8 cellular contexts compared by ENCODE assay signal in the genomic region with DNA sequence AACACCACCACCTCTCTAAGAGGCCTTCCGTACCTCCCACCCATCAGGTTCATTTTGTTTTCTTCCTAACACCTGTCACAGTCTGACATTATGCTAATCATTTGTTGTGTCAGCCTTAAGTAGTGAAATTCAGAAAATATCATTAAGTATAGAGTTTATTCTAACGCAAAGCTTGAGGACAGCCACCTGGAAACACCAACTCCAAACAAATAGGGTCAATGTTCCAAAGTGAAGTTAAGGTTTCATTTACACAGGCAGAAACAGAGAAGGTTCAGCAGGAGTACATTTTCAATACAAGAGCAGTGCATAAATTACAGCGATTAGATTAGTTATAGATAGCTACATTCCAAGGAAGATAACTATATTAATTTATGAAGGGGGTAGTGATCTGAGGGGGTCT. TPM values are rescaled to one million over a fixed set of nuclear protein-coding genes. Genes with fewer than 3 reads are reported as not detected.
DNase-seq lines count a peak whose midpoint lies in the region; ATAC-seq and TF ChIP-seq lines count a peak whose summit lies in the region.

No MANE protein-coding gene starts in this region.

- H3K27me3 ChIP-seq in upper lobe of left lung = no peaks in the 10 kb centered on the region

- peak overlapping the region; percentile 91 for H3K27ac Mint-ChIP-seq in activated naive CD4-positive, alpha-beta T cell treated with anti-CD3 and anti-CD28 coated beads, Interleukin-2, amount 10 ng/mL, durations not matched to agents 7 days and 5 days
- no peak overlapping the region for H3K27ac Mint-ChIP-seq in memory B cell

- H3K4me3 Mint-ChIP-seq in activated naive CD4-positive, alpha-beta T cell treated with anti-CD3 and anti-CD28 coated beads, Interleukin-2, amount 10 ng/mL, durations not matched to agents 7 days and 5 days = peak overlapping the region; percentile 90
- peak overlapping the region; percentile 44 for H3K4me3 Mint-ChIP-seq in memory B cell

- no peaks in the 10 kb centered on the region for H3K9me3 ChIP-seq in upper lobe of left lung

- H3K4me1 ChIP-seq in upper lobe of left lung = peaks cover 14 to 42% (median 36%) of the 10 kb centered on the region in 4 donors

- H3K27ac ChIP-seq in upper lobe of left lung = peak overlapping the region; percentile 87 to 96 (median 94)

- TF ChIP-seq EP300 in upper lobe of left lung (IDR thresholded peaks at IDR 0.05) = no peak

- 62 to 72% methylated on average over 3 of the region's 3 CpGs for WGBS in upper lobe of left lung, 2 donors

- in situ Hi-C loops in astrocyte of the spinal cord (cut with HindIII; ENCODE audit: low sequenced_read_pairs) = no loop called here

- ATAC-seq in memory B cell (ENCODE audit: low read depth) = no peak
- no peak for ATAC-seq in upper lobe of left lung (ENCODE audit: low FRiP score in 2 of 2)
- no peak for ATAC-seq in GM21381 (IDR thresholded peaks at IDR 0.05; ENCODE audit: unreplicated experiment)

- peaks cover 0 to 6% (median 1%) of the 10 kb centered on the region in 4 donors for H3K36me3 ChIP-seq in upper lobe of left lung

- H3K9me3 Mint-ChIP-seq in activated naive CD4-positive, alpha-beta T cell treated with anti-CD3 and anti-CD28 coated beads, Interleukin-2, amount 10 ng/mL, durations not matched to agents 7 days and 5 days = no peaks in the 10 kb centered on the region
- no peaks in the 10 kb centered on the region for H3K9me3 Mint-ChIP-seq in memory B cell

- TF ChIP-seq CTCF in astrocyte of the spinal cord (IDR thresholded peaks at IDR 0.05; ENCODE audit: low read depth, low read length) (no peak), upper lobe of left lung (IDR thresholded peaks at IDR 0.05) (no peak)

- CTCF ChIA-PET in activated naive CD4-positive, alpha-beta T cell treated with anti-CD3 and anti-CD28 coated beads, Interleukin-2, amount 10 ng/mL, durations not matched to agents 7 days and 5 days (lab: Charles Lee) = interaction anchor here (1.0 to 1.5 kb wide), 2 partner anchors 145 to 345 kb away, joined by 4 read pairs; no protein-coding TSS in a partner anchor

- H3K36me3 Mint-ChIP-seq in activated naive CD4-positive, alpha-beta T cell treated with anti-CD3 and anti-CD28 coated beads, Interleukin-2, amount 10 ng/mL, durations not matched to agents 7 days and 5 days = peaks cover 29% of the 10 kb centered on the region
- peaks cover 12% of the 10 kb centered on the region for H3K36me3 Mint-ChIP-seq in memory B cell

- H3K4me3 ChIP-seq in astrocyte of the spinal cord (ENCODE audit: low read depth, low read length) (peak overlapping the region; percentile 85), upper lobe of left lung (peak overlapping the region in 3 of 4 donors; percentile 64 to 84 (median 72))

- no peak for TF ChIP-seq POLR2A in upper lobe of left lung (IDR thresholded peaks at IDR 0.05)

- H3K4me1 Mint-ChIP-seq in activated naive CD4-positive, alpha-beta T cell treated with anti-CD3 and anti-CD28 coated beads, Interleukin-2, amount 10 ng/mL, durations not matched to agents 7 days and 5 days = peaks cover 47% of the 10 kb centered on the region
- peaks cover 32% of the 10 kb centered on the region for H3K4me1 Mint-ChIP-seq in memory B cell

- no peak for DNase-seq in activated naive CD4-positive, alpha-beta T cell treated with anti-CD3 and anti-CD28 coated beads, Interleukin-2, amount 10 ng/mL, durations not matched to agents 7 days and 5 days
- no peak for DNase-seq in activated naive CD4-positive, alpha-beta T cell treated with anti-CD3 and anti-CD28 coated beads, Interleukin-2, amount 50 U/mL, for 16 hours
- DNase-seq in astrocyte of the spinal cord (ENCODE audit: low read depth, low spot score) (peak; percentile 7), memory B cell (ENCODE audit: low spot score in 2 of 2) (no peak), upper lobe of left lung (no peak), NCI-H2171 treated with DMSO at 0.1 percent for 48 hours (lab: John Stamatoyannopoulos, UW) (no peak)
- no peak for DNase-seq in activated CD4-positive, alpha-beta T cell treated with anti-CD3 and anti-CD28 coated beads for 1 hour

- H3K27me3 Mint-ChIP-seq in activated naive CD4-positive, alpha-beta T cell treated with anti-CD3 and anti-CD28 coated beads, Interleukin-2, amount 10 ng/mL, durations not matched to agents 7 days and 5 days = no peaks in the 10 kb centered on the region
- H3K27me3 Mint-ChIP-seq in memory B cell = no peaks in the 10 kb centered on the region

RNA-seq across cellular contexts. Expression of a gene that starts 1.3 kb away (rescaled TPM):
- total RNA-seq in upper lobe of left lung = 10 to 100 TPM; 18.8 to 60.7 (median 28.2) TPM
